Comparison of ENCODE assay signal across 9 cellular contexts in the genomic region with DNA sequence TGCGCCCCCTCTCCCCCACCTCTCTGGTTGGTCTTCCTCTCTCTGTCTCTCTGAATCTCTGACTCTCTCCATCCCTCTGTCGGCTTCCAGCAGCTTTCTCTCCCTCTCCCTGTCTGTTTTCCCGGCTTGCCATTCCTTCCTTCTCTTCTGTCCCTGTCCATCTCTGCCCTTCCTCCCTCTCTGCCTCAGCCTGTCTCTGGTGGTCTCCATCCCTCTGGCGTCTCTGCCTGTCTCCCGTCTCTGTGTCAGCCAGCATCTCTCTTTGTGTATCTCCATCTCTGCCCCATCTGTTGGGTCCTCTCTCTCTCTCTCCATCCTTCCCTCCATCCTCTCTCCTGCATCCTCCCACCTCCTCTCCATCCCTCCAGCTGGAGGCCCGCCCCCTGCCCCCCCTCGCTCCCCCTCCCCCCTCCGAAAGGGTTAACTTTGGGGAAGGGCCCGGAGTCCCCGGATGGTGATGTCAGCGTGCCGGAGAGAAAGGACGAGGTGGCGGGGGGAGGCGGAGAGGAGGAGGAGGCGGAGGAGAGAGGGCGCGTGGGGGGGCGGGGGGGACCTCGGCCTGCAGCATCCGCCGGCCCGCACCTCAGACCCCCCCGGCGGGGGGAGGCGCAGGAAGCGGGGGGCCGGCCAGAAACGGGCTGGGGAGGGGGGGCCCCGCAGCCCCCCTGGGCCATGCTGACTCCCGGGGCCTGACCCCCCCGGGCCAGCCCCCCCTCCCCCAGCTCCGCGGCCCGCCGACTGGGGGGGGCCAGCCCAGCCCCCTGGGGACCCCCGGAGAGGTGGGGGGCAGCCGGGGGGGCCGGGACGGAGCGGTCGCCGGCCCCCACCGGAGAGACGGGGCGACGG. TPM values are rescaled to one million over a fixed set of nuclear protein-coding genes. Genes with fewer than 3 reads are reported as not detected.
DNase-seq lines count a peak whose midpoint lies in the region; ATAC-seq and TF ChIP-seq lines count a peak whose summit lies in the region.
"Had no signal": no experiment of that assay in that cellular context is flagged by ENCODE, and none has a peak within 500 bp of the region (broad histone marks: within the 10 kb centered on the region; RNA-seq: fewer than 3 reads in every experiment).

A gene (plus strand): TSS at position 450 of the 846 bp plus-strand sequence. CDS start 446 bp downstream, outside the sequence.

- H4K20me1 ChIP-seq in BLaER1 = no peaks in the 10 kb centered on the region

- TF ChIP-seq CTCF in left lung (IDR thresholded peaks at IDR 0.05) = no peak

- ATAC-seq in left lung (no peak), GM21619 (IDR thresholded peaks at IDR 0.05; ENCODE audit: unreplicated experiment) (no peak)
- ATAC-seq: mucosa of descending colon had no signal

- DNase-seq in NCI-H1105 treated with DMSO at 0.1 percent for 48 hours (lab: John Stamatoyannopoulos, UW) (peak; percentile 77), ecto neural progenitor cell (ENCODE audit: low spot score) (peak; percentile 89), left lung (no peak)
- DNase-seq in activated CD4-positive, alpha-beta T cell treated with anti-CD3 and anti-CD28 coated beads for 4 hours = peak; percentile 50 to 58

- H3K4me2 ChIP-seq in BLaER1 = peak within 1 kb of the TSS; percentile 82

- no peaks in the 10 kb centered on the region for H3K27me3 ChIP-seq in BLaER1
- no peaks in the 10 kb centered on the region for H3K27me3 ChIP-seq in muscle layer of colon (ENCODE audit: control insufficient read depth in 1 of 2, insufficient read depth in 2 of 2, low read length in 2 of 2)
- H3K27me3 ChIP-seq in left lung = peaks cover 0 to 35% of the 10 kb centered on the region in 2 donors

- no peaks in the 10 kb centered on the region for H3K9me3 ChIP-seq in BLaER1
- no peaks in the 10 kb centered on the region for H3K9me3 ChIP-seq in muscle layer of colon (ENCODE audit: low read length)
- no peaks in the 10 kb centered on the region for H3K9me3 ChIP-seq in left lung
- H3K9me3 ChIP-seq: mucosa of descending colon had no signal

- peaks cover 51% of the 10 kb centered on the region for H3K4me1 ChIP-seq in BLaER1
- peaks cover 24% of the 10 kb centered on the region for H3K4me1 ChIP-seq in muscle layer of colon (ENCODE audit: insufficient read depth, low read length)
- peaks cover 8 to 16% of the 10 kb centered on the region in 2 donors for H3K4me1 ChIP-seq in left lung

- H3K36me3 ChIP-seq in BLaER1 (peaks cover 14% of the 10 kb centered on the region; the same call in 1 of the 2 replicates), muscle layer of colon (ENCODE audit: insufficient read depth, low read length) (no peaks in the 10 kb centered on the region), left lung (no peaks in the 10 kb centered on the region)

- intact Hi-C loops in left lung (cut with DNase I) = no loop called here

- H3K27ac ChIP-seq in BLaER1 = peak within 1 kb of the TSS; percentile 68
- peak within 1 kb of the TSS; percentile 52 for H3K27ac ChIP-seq in muscle layer of colon (ENCODE audit: low read depth, low read length)
- H3K27ac ChIP-seq in temporal lobe (ENCODE audit: low read depth, low read length) = peak within 1 kb of the TSS; percentile 98
- no peak within 1 kb of the TSS for H3K27ac ChIP-seq in left lung

- peak within 1 kb of the TSS; percentile 68 for H3K9ac ChIP-seq in BLaER1
- no peak within 1 kb of the TSS for H3K9ac ChIP-seq in muscle layer of colon (ENCODE audit: low read length)

- peak within 1 kb of the TSS; percentile 63 for H3K4me3 ChIP-seq in BLaER1
- H3K4me3 ChIP-seq in muscle layer of colon (ENCODE audit: low read depth in 1 of 2, low read length in 2 of 2) = peak within 1 kb of the TSS; percentile 18 to 57
- H3K4me3 ChIP-seq in left lung = peak within 1 kb of the TSS in 1 of 2 donors; percentile 13
- H3K4me3 ChIP-seq: mucosa of descending colon had no signal

RNA-seq across cellular contexts. Expression of the gene that starts here (rescaled TPM):
- total RNA-seq in temporal lobe (81.4 TPM), left lung (1 to 10 TPM; 2.2 to 3.3 TPM)

Comparison
In these comparisons a context has a peak if more than half of its experiments do, and no peak if none do; other contexts are left out.
1. RNA of the gene that starts here (total RNA-seq): 81.4 TPM in temporal lobe (single experiment); 2.2 to 3.3 TPM in left lung; every median in the first group is over 10 times any median in the second.
2. H3K27ac ChIP-seq: peak in BLaER1 (single experiment), muscle layer of colon (single experiment) and temporal lobe (single experiment); none in left lung (0 of 2).
3. DNase-seq: peak in NCI-H1105 treated with DMSO at 0.1 percent for 48 hours (single experiment), activated CD4-positive, alpha-beta T cell treated with anti-CD3 and anti-CD28 coated beads for 4 hours (2 of 2) and ecto neural progenitor cell (single experiment); none in left lung (0 of 2).